14 cellular contexts compared by ENCODE assay signal in genomic region chr6:137677714-137678113, GRCh38.
DNase-seq lines count a peak whose midpoint lies in the region; ATAC-seq and TF ChIP-seq lines count a peak whose summit lies in the region.
"Had no signal": no experiment of that assay in that cellular context is flagged by ENCODE, and none has a peak within 500 bp of the region (broad histone marks: within the 10 kb centered on the region; RNA-seq: fewer than 3 reads in every experiment).

No MANE protein-coding gene starts in this region.

- no peak for TF ChIP-seq CTCF in lung (IDR thresholded peaks at IDR 0.05; ENCODE audit: control extremely low read depth, extremely low read depth)

- DNase-seq in activated CD4-positive, alpha-beta T cell treated with anti-CD3 and anti-CD28 coated beads for 36 hours = no peak
- no peak for DNase-seq in activated CD4-positive, alpha-beta T cell treated with anti-CD3 and anti-CD28 coated beads for 48 hours
- peak; percentile 65 for DNase-seq in MV-4-11 (lab: John Stamatoyannopoulos, UW)
- no peak for DNase-seq in activated CD4-positive, alpha-beta memory T cell treated with anti-CD3 and anti-CD28 coated beads, Interleukin-2, amount 10 ng/mL, durations not matched to agents 7 days and 5 days
- peak; percentile 44 for DNase-seq in lung (ENCODE audit: low spot score)
- no peak for DNase-seq in NCI-H1436 treated with DMSO at 0.1 percent for 48 hours (lab: John Stamatoyannopoulos, UW)
- DNase-seq in stimulated activated CD4-positive, alpha-beta T cell treated with anti-CD3 and anti-CD28 coated beads, Interleukin-2, amount 100 ng/mL, for 24 hours = no peak
- DNase-seq: CD8-positive, alpha-beta T cell; effector memory CD4-positive, alpha-beta T cell; NCI-H1694 treated with DMSO at 0.1 percent for 48 hours; NCI-H510A treated with DMSO at 0.1 percent for 48 hours had no signal

- no peaks in the 10 kb centered on the region for H3K36me3 ChIP-seq in lung (ENCODE audit: control insufficient read depth in 2 of 2, insufficient read depth in 2 of 2, low read length in 2 of 2)

- H3K4me1 Mint-ChIP-seq in activated CD4-positive, alpha-beta T cell treated with anti-CD3 and anti-CD28 coated beads for 36 hours = peaks cover 55% of the 10 kb centered on the region
- H3K4me1 Mint-ChIP-seq in activated CD4-positive, alpha-beta memory T cell treated with anti-CD3 and anti-CD28 coated beads, Interleukin-2, amount 10 ng/mL, durations not matched to agents 7 days and 5 days = peaks cover 59% of the 10 kb centered on the region

- CTCF ChIA-PET in activated CD4-positive, alpha-beta T cell treated with anti-CD3 and anti-CD28 coated beads for 36 hours (lab: Charles Lee) = interaction anchor here (0.7 to 1.5 kb wide), 2 partner anchors 21 to 205 kb away, joined by 3 to 9 read pairs; no protein-coding TSS in a partner anchor
- CTCF ChIA-PET in activated CD4-positive, alpha-beta memory T cell treated with anti-CD3 and anti-CD28 coated beads, Interleukin-2, amount 10 ng/mL, durations not matched to agents 7 days and 5 days (lab: Charles Lee) = interaction anchor here (0.7 kb wide), 1 partner anchor 36 kb away, joined by 3 read pairs; no protein-coding TSS in a partner anchor

- no peak overlapping the region for H3K4me3 Mint-ChIP-seq in activated CD4-positive, alpha-beta T cell treated with anti-CD3 and anti-CD28 coated beads for 36 hours
- H3K4me3 Mint-ChIP-seq in activated CD4-positive, alpha-beta memory T cell treated with anti-CD3 and anti-CD28 coated beads, Interleukin-2, amount 10 ng/mL, durations not matched to agents 7 days and 5 days = no peak overlapping the region
- H3K4me3 Mint-ChIP-seq: CD8-positive, alpha-beta T cell had no signal

- intact Hi-C loops in activated CD4-positive, alpha-beta T cell treated with anti-CD3 and anti-CD28 coated beads for 36 hours (cut with DNase I, micrococcal nuclease) = loop anchor here (1.0 kb wide), 4 partner anchors 20 to 227 kb away; no protein-coding TSS in a partner anchor

- H3K27ac Mint-ChIP-seq in activated CD4-positive, alpha-beta T cell treated with anti-CD3 and anti-CD28 coated beads for 36 hours = peak overlapping the region; percentile 49
- peak overlapping the region; percentile 78 for H3K27ac Mint-ChIP-seq in activated CD4-positive, alpha-beta memory T cell treated with anti-CD3 and anti-CD28 coated beads, Interleukin-2, amount 10 ng/mL, durations not matched to agents 7 days and 5 days
- H3K27ac Mint-ChIP-seq: CD8-positive, alpha-beta T cell had no signal

- POLR2A ChIA-PET in activated CD4-positive, alpha-beta T cell treated with anti-CD3 and anti-CD28 coated beads for 36 hours (lab: Charles Lee) = no interaction called here
- POLR2A ChIA-PET in activated CD4-positive, alpha-beta memory T cell treated with anti-CD3 and anti-CD28 coated beads, Interleukin-2, amount 10 ng/mL, durations not matched to agents 7 days and 5 days (lab: Charles Lee) = interaction anchor here (1.2 to 2.0 kb wide), 2 partner anchors 10 to 21 kb away, joined by 3 to 8 read pairs; no protein-coding TSS in a partner anchor

- no peak overlapping the region for H3K27ac ChIP-seq in lung (ENCODE audit: low read depth in 1 of 2, low read length in 1 of 2)
- H3K27ac ChIP-seq: psoas muscle had no signal

- no peaks in the 10 kb centered on the region for H3K4me1 ChIP-seq in lung (ENCODE audit: control insufficient read depth in 2 of 2, insufficient read depth in 2 of 2, low read length in 2 of 2)
- H3K4me1 ChIP-seq: psoas muscle had no signal

- no peak overlapping the region for H3K4me3 ChIP-seq in lung
- H3K4me3 ChIP-seq: psoas muscle had no signal

- 41 to 50% methylated on average over 5 of the region's 5 CpGs for WGBS in lung, 2 donors

- peaks cover 12% of the 10 kb centered on the region for H3K27me3 Mint-ChIP-seq in activated CD4-positive, alpha-beta T cell treated with anti-CD3 and anti-CD28 coated beads for 36 hours
- H3K27me3 Mint-ChIP-seq in activated CD4-positive, alpha-beta memory T cell treated with anti-CD3 and anti-CD28 coated beads, Interleukin-2, amount 10 ng/mL, durations not matched to agents 7 days and 5 days = peaks cover 2% of the 10 kb centered on the region

- no peaks in the 10 kb centered on the region for H3K9me3 ChIP-seq in lung (ENCODE audit: control insufficient read depth in 2 of 2, insufficient read depth in 1 of 2, low read length in 1 of 2)
- H3K9me3 ChIP-seq: psoas muscle had no signal

- peaks cover 2% of the 10 kb centered on the region for H3K9me3 Mint-ChIP-seq in activated CD4-positive, alpha-beta T cell treated with anti-CD3 and anti-CD28 coated beads for 36 hours (ENCODE audit: low read depth)
- peaks cover 6% of the 10 kb centered on the region for H3K9me3 Mint-ChIP-seq in activated CD4-positive, alpha-beta memory T cell treated with anti-CD3 and anti-CD28 coated beads, Interleukin-2, amount 10 ng/mL, durations not matched to agents 7 days and 5 days

- no peaks in the 10 kb centered on the region for H3K27me3 ChIP-seq in lung (ENCODE audit: control insufficient read depth, insufficient read depth)

- no peak for ATAC-seq in activated CD4-positive, alpha-beta T cell treated with anti-CD3 and anti-CD28 coated beads for 36 hours
- ATAC-seq in lung (ENCODE audit: insufficient read depth, low FRiP score) (no peak), GM21526 (IDR thresholded peaks at IDR 0.05; ENCODE audit: low FRiP score, unreplicated experiment) (no peak)
- ATAC-seq: CD8-positive, alpha-beta T cell; HCT116; psoas muscle had no signal

- no peaks in the 10 kb centered on the region for H3K36me3 Mint-ChIP-seq in activated CD4-positive, alpha-beta T cell treated with anti-CD3 and anti-CD28 coated beads for 36 hours (ENCODE audit: low read depth)
- H3K36me3 Mint-ChIP-seq in activated CD4-positive, alpha-beta memory T cell treated with anti-CD3 and anti-CD28 coated beads, Interleukin-2, amount 10 ng/mL, durations not matched to agents 7 days and 5 days (ENCODE audit: low read depth) = peaks cover 20% of the 10 kb centered on the region
- H3K36me3 Mint-ChIP-seq: CD8-positive, alpha-beta T cell had no signal

Comparison
In these comparisons a context has a peak if more than half of its experiments do, and no peak if none do; other contexts are left out.
1. DNase-seq: peak in MV-4-11 (single experiment) and lung (single experiment); none in activated CD4-positive, alpha-beta T cell treated with anti-CD3 and anti-CD28 coated beads for 36 hours (single experiment), activated CD4-positive, alpha-beta T cell treated with anti-CD3 and anti-CD28 coated beads for 48 hours (single experiment), activated CD4-positive, alpha-beta memory T cell treated with anti-CD3 and anti-CD28 coated beads, Interleukin-2, amount 10 ng/mL, durations not matched to agents 7 days and 5 days (single experiment), NCI-H1436 treated with DMSO at 0.1 percent for 48 hours (single experiment) and stimulated activated CD4-positive, alpha-beta T cell treated with anti-CD3 and anti-CD28 coated beads, Interleukin-2, amount 100 ng/mL, for 24 hours (0 of 2).